In genomic region chr1:8350914-8351684, GRCh38 we compare ENCODE assay signal across 15 cellular contexts. TPM values are rescaled to one million over a fixed set of nuclear protein-coding genes. Genes with fewer than 3 reads are reported as not detected.
DNase-seq lines count a peak whose midpoint lies in the region; ATAC-seq and TF ChIP-seq lines count a peak whose summit lies in the region.
"Had no signal": no experiment of that assay in that cellular context is flagged by ENCODE, and none has a peak within 500 bp of the region (broad histone marks: within the 10 kb centered on the region; RNA-seq: fewer than 3 reads in every experiment).

No MANE protein-coding gene starts in this region.

- intact Hi-C loops in CD4-positive, alpha-beta memory T cell (cut with micrococcal nuclease): no loop called here
- intact Hi-C loops in esophagus squamous epithelium (cut with DNase I): no loop called here
- intact Hi-C loops in ovary (cut with DNase I): loop anchor here in 1 of 4 donors (10.0 kb wide), 1 partner anchor 54 kb away; no protein-coding TSS in a partner anchor

- H3K36me3 ChIP-seq in CD4-positive, alpha-beta memory T cell (ENCODE audit: insufficient read depth, low read length): peaks cover 22% of the 10 kb centered on the region
- H3K36me3 ChIP-seq in esophagus squamous epithelium (peaks cover 9 to 42% (median 17%) of the 10 kb centered on the region in 3 donors), ovary (no peaks in the 10 kb centered on the region)

- no peak for TF ChIP-seq EP300 in ovary (IDR thresholded peaks at IDR 0.05)

- H3K4me3 ChIP-seq in CD4-positive, alpha-beta memory T cell (ENCODE audit: low read length in 2 of 2): no peak overlapping the region
- no peak overlapping the region for H3K4me3 ChIP-seq in esophagus squamous epithelium
- no peak overlapping the region for H3K4me3 ChIP-seq in ovary

- TF ChIP-seq POLR2A in esophagus squamous epithelium (IDR thresholded peaks at IDR 0.05): no peak
- TF ChIP-seq POLR2A in ovary (IDR thresholded peaks at IDR 0.05): no peak

- peak overlapping the region in 4 of 7 donors; percentile 48 to 78 (median 66) for H3K27ac Mint-ChIP-seq in CD4-positive, alpha-beta memory T cell
- H3K27ac Mint-ChIP-seq: natural killer cell had no signal

- H3K27me3 ChIP-seq in CD4-positive, alpha-beta memory T cell (ENCODE audit: insufficient read depth, low read length): no peaks in the 10 kb centered on the region
- H3K27me3 ChIP-seq in esophagus squamous epithelium: peaks cover 0 to 6% (median 0%) of the 10 kb centered on the region in 4 donors
- no peaks in the 10 kb centered on the region for H3K27me3 ChIP-seq in ovary

- peaks cover 2 to 14% (median 3%) of the 10 kb centered on the region in 4 donors for H3K4me1 Mint-ChIP-seq in CD4-positive, alpha-beta memory T cell

- POLR2A ChIA-PET in CD4-positive, alpha-beta memory T cell (lab: Charles Lee; ENCODE audit: partially characterized antibody): interaction anchor here (0.6 to 1.5 kb wide), 3 partner anchors 320 to 337 kb away, joined by 3 to 4 read pairs (median 3); no protein-coding TSS in a partner anchor

- no peak for DNase-seq in CD4-positive, alpha-beta memory T cell
- DNase-seq in esophagus squamous epithelium (lab: John Stamatoyannopoulos, UW): no peak
- DNase-seq in ovary: peak in 4 of 5 donors; percentile 15 to 44 (median 36)
- no peak for DNase-seq in middle frontal gyrus (ENCODE audit: extremely low spot score, low spot score)
- DNase-seq in iPS-NIHi7 (ENCODE audit: extremely low spot score): no peak
- no peak for DNase-seq in T-helper 9 cell
- DNase-seq: activated CD4-positive, CD25-positive, alpha-beta regulatory T cell treated with anti-CD3 and anti-CD28 coated beads, Interleukin-2, amount 50 U/mL, for 72 hours; activated naive CD4-positive, alpha-beta T cell; effector memory CD8-positive, alpha-beta T cell; natural killer cell; NCI-H187; NCI-H446; T-helper 2 cell had no signal

- H3K4me1 ChIP-seq in CD4-positive, alpha-beta memory T cell (ENCODE audit: insufficient read depth, low read length): no peaks in the 10 kb centered on the region
- peaks cover 8 to 69% (median 17%) of the 10 kb centered on the region in 3 donors for H3K4me1 ChIP-seq in esophagus squamous epithelium
- peaks cover 23% of the 10 kb centered on the region for H3K4me1 ChIP-seq in ovary (ENCODE audit: insufficient read depth)

- no peak overlapping the region for H3K27ac ChIP-seq in CD4-positive, alpha-beta memory T cell (ENCODE audit: low read depth, low read length)
- H3K27ac ChIP-seq in esophagus squamous epithelium: peak overlapping the region in 3 of 4 donors; percentile 68 to 70 (median 68)
- no peak overlapping the region for H3K27ac ChIP-seq in ovary

- TF ChIP-seq CTCF in esophagus squamous epithelium (IDR thresholded peaks at IDR 0.05) (no peak), ovary (IDR thresholded peaks at IDR 0.05) (no peak)

- H3K4me3 Mint-ChIP-seq in CD4-positive, alpha-beta memory T cell: no peak overlapping the region
- H3K4me3 Mint-ChIP-seq: effector memory CD8-positive, alpha-beta T cell; natural killer cell had no signal

- peaks cover 0 to 5% (median 0%) of the 10 kb centered on the region in 8 donors for H3K9me3 Mint-ChIP-seq in CD4-positive, alpha-beta memory T cell
- H3K9me3 Mint-ChIP-seq: effector memory CD8-positive, alpha-beta T cell; natural killer cell had no signal

- peaks cover 0 to 2% of the 10 kb centered on the region in 2 donors for H3K27me3 Mint-ChIP-seq in CD4-positive, alpha-beta memory T cell

- peaks cover 17 to 30% of the 10 kb centered on the region in 2 donors for H3K36me3 Mint-ChIP-seq in CD4-positive, alpha-beta memory T cell
- H3K36me3 Mint-ChIP-seq: natural killer cell had no signal

- H3K9me3 ChIP-seq in CD4-positive, alpha-beta memory T cell (ENCODE audit: control insufficient read depth in 1 of 2, low read length in 2 of 2): no peaks in the 10 kb centered on the region
- no peaks in the 10 kb centered on the region for H3K9me3 ChIP-seq in esophagus squamous epithelium
- H3K9me3 ChIP-seq in ovary: no peaks in the 10 kb centered on the region

- CTCF ChIA-PET in CD4-positive, alpha-beta memory T cell (lab: Charles Lee; ENCODE audit: partially characterized antibody): interaction anchor here (0.7 to 5.1 kb wide), 11 partner anchors 17 to 376 kb away, joined by 3 to 100 read pairs (median 7); no protein-coding TSS in a partner anchor

- WGBS in esophagus squamous epithelium, 2 donors: 87 to 89% methylated on average over 10 of the region's 24 CpGs
- 89 to 93% (median 92%) methylated on average over 19 to 24 of the region's 24 CpGs for WGBS in ovary, 3 donors

- ATAC-seq in GM21390 (IDR thresholded peaks at IDR 0.05; ENCODE audit: unreplicated experiment): no peak
- ATAC-seq: effector memory CD8-positive, alpha-beta T cell; natural killer cell had no signal

TF ChIP-seq in PFSK-1, 5 proteins besides CTCF, POLR2A, EP300 and RAD21:
- TF ChIP-seq SIN3A (IDR thresholded peaks at IDR 0.05; ENCODE audit: borderline replicate concordance, insufficient read depth, low read length) (no peak), POLR2AphosphoS5 (IDR thresholded peaks at IDR 0.05; ENCODE audit: low read depth, low read length) (peak; percentile 34; the same call in 1 of the 2 replicates)

RNA-seq across cellular contexts. Expression of gene SLC45A1, which starts 33.2 kb away (rescaled TPM):
- total RNA-seq in CD4-positive, alpha-beta memory T cell: 1 to 10 TPM in 1 of 2 experiments, under 1 TPM in 1; 0.94 to 1.2 TPM
- under 1 TPM; 0.33 to 0.52 TPM for polyA plus RNA-seq in CD4-positive, alpha-beta memory T cell
- 2.9 TPM for polyA plus RNA-seq in PFSK-1 (2012; ENCODE audit: insufficient read length, low read depth)
- total RNA-seq in esophagus squamous epithelium (1 to 10 TPM in 2 of 4 donors, under 1 TPM in 2; 0.13 to 3.4 (median 0.81) TPM), ovary (1 to 10 TPM; 2.7 to 7.2 (median 4.5) TPM)
- 1 to 10 TPM in 1 of 2 donors, under 1 TPM in 1; 0.70 to 4.7 TPM for polyA plus RNA-seq in ovary

Comparison
In these comparisons a context has a peak if more than half of its experiments do, and no peak if none do; other contexts are left out.
1. DNase-seq: peak in ovary (4 of 5); none in CD4-positive, alpha-beta memory T cell (0 of 5), esophagus squamous epithelium (single experiment), middle frontal gyrus (single experiment), iPS-NIHi7 (single experiment) and T-helper 9 cell (single experiment).
2. H3K27ac ChIP-seq: peak in esophagus squamous epithelium (3 of 4); none in CD4-positive, alpha-beta memory T cell (single experiment) and ovary (0 of 2).